Comparison of ENCODE assay signal across 8 cellular contexts in genomic region chr2:176130153-176130916, GRCh38. TPM values are rescaled to one million over a fixed set of nuclear protein-coding genes. Genes with fewer than 3 reads are reported as not detected.
DNase-seq lines count a peak whose midpoint lies in the region; ATAC-seq and TF ChIP-seq lines count a peak whose summit lies in the region.

No MANE protein-coding gene starts in this region.

- no peak for TF ChIP-seq POLR2A in testis (IDR thresholded peaks at IDR 0.05)

- no peak for ATAC-seq in activated T-helper 17 cell treated with anti-CD3 and anti-CD28 coated beads, Interleukin-2, amount 50 U/mL, for 72 hours (replicated peaks)
- ATAC-seq in HG03520 (IDR thresholded peaks at IDR 0.05; ENCODE audit: unreplicated experiment) = no peak

- no peaks in the 10 kb centered on the region for H3K9me3 ChIP-seq in testis

- CTCF ChIA-PET in AG04449 (lab: Yijun Ruan, JAX) = interaction anchor here (0.6 to 30.2 kb wide), 12 partner anchors 9 to 1031 kb away, joined by 3 to 1421 read pairs (median 6); no protein-coding TSS in a partner anchor

- peaks cover 21% of the 10 kb centered on the region for H3K4me1 ChIP-seq in testis

- H3K9me3 Mint-ChIP-seq in activated T-helper 17 cell treated with anti-CD3 and anti-CD28 coated beads, Interleukin-2, amount 50 U/mL, for 72 hours = no peaks in the 10 kb centered on the region

- DNase-seq in AG04449 (ENCODE audit: low read depth, low spot score) = no peak
- peak; percentile 41 for DNase-seq in HK-2 (ENCODE audit: unreplicated experiment)
- peak; percentile 29 for DNase-seq in kidney glomerular epithelial cell (lab: John Stamatoyannopoulos, UW)
- DNase-seq in testis = peak; percentile 74
- DNase-seq in stimulated activated CD4-positive, alpha-beta T cell treated with anti-CD3 and anti-CD28 coated beads, Interleukin-15, amount 100 ng/mL, for 24 hours = no peak
- no peak for DNase-seq in NCI-H146 (lab: John Stamatoyannopoulos, UW)

- H3K27me3 Mint-ChIP-seq in activated T-helper 17 cell treated with anti-CD3 and anti-CD28 coated beads, Interleukin-2, amount 50 U/mL, for 72 hours = peaks cover 76% of the 10 kb centered on the region

- no peak for TF ChIP-seq CTCF in AG04449 (IDR thresholded peaks at IDR 0.05; ENCODE audit: insufficient read depth, low read length, missing control alignments)
- TF ChIP-seq CTCF in testis (IDR thresholded peaks at IDR 0.05) = no peak

- H3K27ac Mint-ChIP-seq in activated T-helper 17 cell treated with anti-CD3 and anti-CD28 coated beads, Interleukin-2, amount 50 U/mL, for 72 hours = no peak overlapping the region

- POLR2A ChIA-PET in AG04449 (lab: Yijun Ruan, JAX) = interaction anchor here (0.5 to 1.4 kb wide), 5 partner anchors 9 to 507 kb away, joined by 3 to 7 read pairs (median 5); no protein-coding TSS in a partner anchor

- H3K36me3 Mint-ChIP-seq in activated T-helper 17 cell treated with anti-CD3 and anti-CD28 coated beads, Interleukin-2, amount 50 U/mL, for 72 hours (ENCODE audit: low read depth) = peaks cover 23% of the 10 kb centered on the region

- no peaks in the 10 kb centered on the region for H3K27me3 ChIP-seq in testis

- no peaks in the 10 kb centered on the region for H3K36me3 ChIP-seq in testis (ENCODE audit: low read depth, missing control alignments)

- WGBS in testis, 2 donors = 1 to 2% methylated on average over 7 to 37 of the region's 98 CpGs

- peak overlapping the region; percentile 93 to 98 for H3K27ac ChIP-seq in testis

- H3K4me3 ChIP-seq in AG04449 (ENCODE audit: low read depth, low read length) (peak overlapping the region; percentile 62), testis (peak overlapping the region; percentile 81 to 85)

- peaks cover 4% of the 10 kb centered on the region for H3K4me1 Mint-ChIP-seq in activated T-helper 17 cell treated with anti-CD3 and anti-CD28 coated beads, Interleukin-2, amount 50 U/mL, for 72 hours

- intact Hi-C loops in testis (cut with DNase I; ENCODE audit: low total_unique reads) = loop anchor here (5.0 kb wide), 1 partner anchor 507 kb away; no protein-coding TSS in a partner anchor

- H3K4me3 Mint-ChIP-seq in activated T-helper 17 cell treated with anti-CD3 and anti-CD28 coated beads, Interleukin-2, amount 50 U/mL, for 72 hours = peak overlapping the region; percentile 75

RNA-seq across cellular contexts. Expression of gene HOXD8, which starts 0.8 kb away (rescaled TPM):
- total RNA-seq in activated T-helper 17 cell treated with anti-CD3 and anti-CD28 coated beads, Interleukin-2, amount 50 U/mL, for 72 hours = not detected
- total RNA-seq in testis = 10 to 100 TPM; 39.8 to 41.2 TPM
- polyA plus RNA-seq in testis (ENCODE audit: insufficient read depth, low read depth, low replicate concordance) = 36.6 TPM

RNA-seq across cellular contexts. Expression of gene HOXD9, which starts 7.8 kb away (rescaled TPM):
- total RNA-seq in activated T-helper 17 cell treated with anti-CD3 and anti-CD28 coated beads, Interleukin-2, amount 50 U/mL, for 72 hours = not detected
- total RNA-seq in testis = 10 to 100 TPM; 15.7 to 21.2 TPM
- polyA plus RNA-seq in testis (ENCODE audit: insufficient read depth, low read depth, low replicate concordance) = 8.2 TPM

RNA-seq across cellular contexts. Expression of gene HOXD10, which starts 13.8 kb away (rescaled TPM):
- total RNA-seq in activated T-helper 17 cell treated with anti-CD3 and anti-CD28 coated beads, Interleukin-2, amount 50 U/mL, for 72 hours = not detected
- 1 to 10 TPM; 2.7 to 3.3 TPM for total RNA-seq in testis
- 0.92 TPM for polyA plus RNA-seq in testis (ENCODE audit: insufficient read depth, low read depth, low replicate concordance)

RNA-seq across cellular contexts. Expression of gene HOXD4, which starts 21.0 kb away (rescaled TPM):
- not detected for total RNA-seq in activated T-helper 17 cell treated with anti-CD3 and anti-CD28 coated beads, Interleukin-2, amount 50 U/mL, for 72 hours
- 10 to 100 TPM; 11.5 to 13.3 TPM for total RNA-seq in testis
- polyA plus RNA-seq in testis (ENCODE audit: insufficient read depth, low read depth, low replicate concordance) = 2.7 TPM

RNA-seq across cellular contexts. Expression of gene HOXD11, which starts 23.3 kb away (rescaled TPM):
- not detected for total RNA-seq in activated T-helper 17 cell treated with anti-CD3 and anti-CD28 coated beads, Interleukin-2, amount 50 U/mL, for 72 hours
- total RNA-seq in testis = 1 to 10 TPM in 1 of 2 donors, under 1 TPM in 1; 0.62 to 1.7 TPM
- polyA plus RNA-seq in testis (ENCODE audit: insufficient read depth, low read depth, low replicate concordance) = 0.29 TPM

Comparison
In these comparisons a context has a peak if more than half of its experiments do, and no peak if none do; other contexts are left out.
1. DNase-seq: peak in HK-2 (single experiment), kidney glomerular epithelial cell (single experiment) and testis (single experiment); none in AG04449 (single experiment), stimulated activated CD4-positive, alpha-beta T cell treated with anti-CD3 and anti-CD28 coated beads, Interleukin-15, amount 100 ng/mL, for 24 hours (single experiment) and NCI-H146 (single experiment).
2. RNA of gene HOXD8, which starts 0.8 kb away (total RNA-seq): 39.8 to 41.2 TPM in testis; not detected in activated T-helper 17 cell treated with anti-CD3 and anti-CD28 coated beads, Interleukin-2, amount 50 U/mL, for 72 hours; every median in the first group is over 10 times any median in the second.
3. RNA of gene HOXD9, which starts 7.8 kb away (total RNA-seq): 15.7 to 21.2 TPM in testis; not detected in activated T-helper 17 cell treated with anti-CD3 and anti-CD28 coated beads, Interleukin-2, amount 50 U/mL, for 72 hours; every median in the first group is over 10 times any median in the second.